21 cellular contexts compared by ENCODE assay signal in genomic region chr6:25377672-25378071, GRCh38.
"Had no signal": no experiment of that assay in that cellular context is flagged by ENCODE, and none has a peak within 500 bp of the region (broad histone marks: within the 10 kb centered on the region; RNA-seq: fewer than 3 reads in every experiment).

No MANE protein-coding gene starts in this region.

- H3K9me3 ChIP-seq: right lobe of liver, thyroid gland, upper lobe of right lung had no signal

- H2AFZ ChIP-seq: hepatocyte had no signal

- H3K4me3 ChIP-seq: hepatocyte, left ventricle myocardium inferior, right lobe of liver, skin epidermis, thyroid gland, upper lobe of right lung had no signal

- H3K27ac ChIP-seq: hepatocyte, left ventricle myocardium inferior, right lobe of liver, skin epidermis, thyroid gland, upper lobe of right lung had no signal

- ATAC-seq: activated CD4-positive, alpha-beta T cell treated with anti-CD3 and anti-CD28 coated beads for 36 hours; naive thymus-derived CD4-positive, alpha-beta T cell; right lobe of liver had no signal

- H3K4me1 ChIP-seq: left ventricle myocardium inferior, right lobe of liver, thyroid gland, upper lobe of right lung had no signal

- H3K36me3 ChIP-seq: left ventricle myocardium inferior, right lobe of liver, thyroid gland, upper lobe of right lung had no signal

- DNase-seq: activated B cell treated with CpG ODN at 0.5 μM for 24 hours; activated CD4-positive, alpha-beta memory T cell treated with anti-CD3 and anti-CD28 coated beads for 36 hours; activated CD4-positive, alpha-beta T cell treated with anti-CD3 and anti-CD28 coated beads for 36 hours; activated gamma-delta T cell treated with Interleukin-2 at 50 U/mL for 16 hours; activated T-cell treated with anti-CD3 and anti-CD28 coated beads for 4 hours; anterior cingulate cortex; effector CD4-positive, alpha-beta T cell; foreskin melanocyte; glutamatergic neuron; kidney glomerular epithelial cell; left ventricle myocardium inferior; naive thymus-derived CD4-positive, alpha-beta T cell; occipital lobe; right lobe of liver; stimulated activated CD4-positive, alpha-beta T cell treated with anti-CD3 and anti-CD28 coated beads, Interleukin-1b, Interleukin-23, amount 100 ng/mL, for 48 hours; substantia nigra; T-helper 9 cell; thyroid gland; upper lobe of right lung had no signal

- H3K27me3 ChIP-seq: hepatocyte, right lobe of liver, thyroid gland, upper lobe of right lung had no signal

- H3K4me2 ChIP-seq: hepatocyte had no signal
